In genomic region chr13:31012285-31013024, GRCh38 we compare ENCODE assay signal across 9 cellular contexts.
A peak's percentile ranks its signal among the peaks of the same experiment; 100 is the strongest.
DNase-seq lines count a peak whose midpoint lies in the region; ATAC-seq, FAIRE-seq and TF ChIP-seq lines count a peak whose summit lies in the region.
"Had no signal": no experiment of that assay in that cellular context is flagged by ENCODE, and none has a peak within 500 bp of the region (broad histone marks: within the 10 kb centered on the region; RNA-seq: fewer than 3 reads in every experiment).

No MANE protein-coding gene starts in this region.

- no peak for TF ChIP-seq CTCF in GM06990 (IDR thresholded peaks at IDR 0.05; ENCODE audit: insufficient read depth, low read length, poor library complexity, severe bottlenecking)
- peak; percentile 57 for TF ChIP-seq CTCF in neural cell (IDR thresholded peaks at IDR 0.05; ENCODE audit: poor library complexity, severe bottlenecking)
- TF ChIP-seq CTCF in left lung (IDR thresholded peaks at IDR 0.05): no peak

- ATAC-seq in GM18519 (IDR thresholded peaks at IDR 0.05; ENCODE audit: low FRiP score, unreplicated experiment) (no peak), left lung (no peak)

- H3F3A ChIP-seq in neural cell (ENCODE audit: insufficient read depth, low read length, poor library complexity, severe bottlenecking): peaks cover 5% of the 10 kb centered on the region

- FAIRE-seq in frontal cortex (lab: Jason Lieb, UNC): no peak

- intact Hi-C loops in left lung (cut with DNase I): no loop called here

- no peak overlapping the region for H2AFZ ChIP-seq in neural cell (ENCODE audit: low read depth, low read length)

- TF ChIP-seq RAD21 in neural cell (conservative IDR thresholded peaks at IDR 0.05): peak; percentile 65

- H3K4me1 ChIP-seq in left lung: peaks cover 0 to 2% of the 10 kb centered on the region in 2 donors

- no peaks in the 10 kb centered on the region for H3K79me2 ChIP-seq in neural cell (replicated peaks; ENCODE audit: insufficient read depth, low read length)

- H4K20me1 ChIP-seq in neural cell (ENCODE audit: insufficient read depth): no peaks in the 10 kb centered on the region

- no peaks in the 10 kb centered on the region for H3K9me2 ChIP-seq in neural cell (ENCODE audit: insufficient read depth, low read length)

- H3K9ac ChIP-seq in neural cell (ENCODE audit: low read length): peak overlapping the region; percentile 21

- H3K27ac ChIP-seq in neural cell (ENCODE audit: low read length) (peak overlapping the region; percentile 72), left lung (no peak overlapping the region)

- no peaks in the 10 kb centered on the region for H3K9me3 ChIP-seq in neural cell (ENCODE audit: low read length)
- no peaks in the 10 kb centered on the region for H3K9me3 ChIP-seq in left lung

- no peaks in the 10 kb centered on the region for H3K36me3 ChIP-seq in GM06990 (ENCODE audit: control insufficient read depth, insufficient read depth, low read length)
- no peaks in the 10 kb centered on the region for H3K36me3 ChIP-seq in neural cell (ENCODE audit: insufficient read depth, low read length)
- no peaks in the 10 kb centered on the region for H3K36me3 ChIP-seq in left lung

- no peaks in the 10 kb centered on the region; the same call in none of the 2 replicates for H3K27me3 ChIP-seq in GM06990 (replicated peaks; ENCODE audit: control insufficient read depth, insufficient read depth, low read length)
- H3K27me3 ChIP-seq in neural cell (ENCODE audit: insufficient read depth, low read depth, low read length): no peaks in the 10 kb centered on the region
- H3K27me3 ChIP-seq in left lung: peaks cover 0 to 4% of the 10 kb centered on the region in 2 donors

- DNase-seq in GM06990 (ENCODE audit: extremely low read depth, insufficient read length) (peak; percentile 11), HuH-7 (ENCODE audit: low spot score) (peak; percentile 16), amniotic epithelial cell (ENCODE audit: low read depth) (peak; percentile 42), frontal cortex (ENCODE audit: low spot score in 2 of 2) (no peak), NCI-H510A treated with DMSO at 0.1 percent for 48 hours (lab: John Stamatoyannopoulos, UW) (no peak), left lung (no peak)
- DNase-seq: activated B cell treated with CpG ODN at 0.5 μM for 24 hours had no signal

- no peak overlapping the region for H3K4me3 ChIP-seq in GM06990 (replicated peaks; ENCODE audit: low read depth, low read length)
- peak overlapping the region; percentile 34 for H3K4me3 ChIP-seq in neural cell (ENCODE audit: low read length)
- no peak overlapping the region for H3K4me3 ChIP-seq in left lung

- H3K4me2 ChIP-seq in neural cell (ENCODE audit: low read length): no peak overlapping the region

- TF ChIP-seq EP300 in neural cell (conservative IDR thresholded peaks at IDR 0.05; ENCODE audit: poor library complexity, severe bottlenecking): no peak

TF ChIP-seq in neural cell, 6 proteins besides CTCF, POLR2A, EP300 and RAD21:
- TF ChIP-seq MXI1 (conservative IDR thresholded peaks at IDR 0.05; ENCODE audit: poor library complexity, severe bottlenecking) (no peak), EZH2 (IDR thresholded peaks at IDR 0.05; ENCODE audit: borderline replicate concordance, insufficient read depth, low read length, poor library complexity, severe bottlenecking) (no peak), REST (IDR thresholded peaks at IDR 0.05; ENCODE audit: borderline replicate concordance) (no peak), SMC3 (conservative IDR thresholded peaks at IDR 0.05; ENCODE audit: poor library complexity) (peak; percentile 57), TAF1 (IDR thresholded peaks at IDR 0.05; ENCODE audit: low read depth) (no peak)

Comparison
In these comparisons a context has a peak if more than half of its experiments do, and no peak if none do; other contexts are left out.
1. DNase-seq: peak in GM06990 (single experiment), HuH-7 (single experiment) and amniotic epithelial cell (single experiment); none in frontal cortex (0 of 2), NCI-H510A treated with DMSO at 0.1 percent for 48 hours (single experiment) and left lung (0 of 2).